1 cellular context compared by ENCODE assay signal in the genomic region with DNA sequence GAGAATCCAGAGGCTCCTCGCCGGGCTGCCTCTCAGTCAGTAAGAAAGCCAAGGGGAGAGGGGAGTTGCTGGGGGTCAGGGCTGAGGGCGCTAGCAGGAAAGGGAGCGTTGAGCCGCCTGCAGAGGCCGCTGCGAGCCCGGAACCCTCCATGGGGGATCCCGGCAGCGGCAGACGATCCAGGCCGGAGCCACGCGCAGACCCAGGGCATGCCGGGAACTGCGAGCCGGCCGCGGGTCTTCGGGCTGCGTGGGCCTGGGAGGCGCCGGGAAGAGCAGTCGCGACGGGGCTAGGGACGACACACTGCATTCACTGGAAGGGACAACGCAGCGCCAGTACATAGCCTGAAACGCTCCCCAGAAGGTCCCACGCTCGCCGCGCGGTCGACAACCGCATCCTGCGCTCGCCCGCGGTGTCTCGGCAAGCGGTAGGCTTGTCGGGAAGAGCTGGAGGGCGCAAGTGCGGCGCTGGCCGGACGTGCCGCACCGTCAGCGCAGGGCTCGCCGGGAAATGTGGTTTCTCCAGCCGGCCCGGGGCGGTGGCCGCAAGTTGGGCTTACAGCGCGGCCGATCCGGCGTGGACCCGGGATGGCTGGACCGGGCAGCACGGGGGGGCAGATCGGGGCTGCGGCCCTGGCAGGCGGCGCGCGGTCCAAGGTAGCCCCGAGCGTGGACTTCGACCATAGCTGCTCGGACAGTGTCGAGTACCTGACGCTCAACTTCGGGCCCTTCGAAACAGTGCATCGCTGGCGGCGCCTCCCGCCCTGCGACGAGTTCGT.
A peak's percentile ranks its signal among the peaks of the same experiment; 100 is the strongest.
TF ChIP-seq lines count a peak whose summit lies in the region.

LZTR1 (plus strand) TSS at position 511 of the 776 bp plus-strand sequence; CDS start at position 586, 75 bp downstream.

TF ChIP-seq in HepG2, 621 proteins besides CTCF, POLR2A, EP300 and RAD21 (continues in another document):
- peak; percentile 66; the same call in 1 of the 2 replicates for TF ChIP-seq AHDC1 (CRISPR knock-in tag; IDR thresholded peaks at IDR 0.05; ENCODE audit: borderline replicate concordance)
- no peak for TF ChIP-seq FOXA1 (IDR thresholded peaks at IDR 0.05)
- 0 out of 2 replicates have a peak, but pooled peaks have one; percentile 34 for TF ChIP-seq FOXA1 (CRISPR knock-in tag; IDR thresholded peaks at IDR 0.05)
- TF ChIP-seq ZFYVE20 (CRISPR knock-in tag; IDR thresholded peaks at IDR 0.05; ENCODE audit: borderline replicate concordance, low read depth) = no peak; the same call in 1 of the 2 replicates
- peak; percentile 100 for TF ChIP-seq ZNF687 (CRISPR knock-in tag; IDR thresholded peaks at IDR 0.05)
- peak; percentile 88 for TF ChIP-seq TEAD3 (CRISPR knock-in tag; optimal IDR thresholded peaks at IDR 0.05; ENCODE audit: borderline replicate concordance)
- peak; percentile 87 for TF ChIP-seq ATF7-NPFF (CRISPR knock-in tag; IDR thresholded peaks at IDR 0.05; ENCODE audit: low read depth)
- TF ChIP-seq MLLT10 (CRISPR knock-in tag; IDR thresholded peaks at IDR 0.05) = 0 out of 2 replicates have a peak, but pooled peaks have one; percentile 79
- TF ChIP-seq NR2F6 (IDR thresholded peaks at IDR 0.05) = no peak
- TF ChIP-seq NR2F6 (CRISPR knock-in tag; IDR thresholded peaks at IDR 0.05) = peak; percentile 55; the same call in 1 of the 2 replicates
- TF ChIP-seq SNAPC2 (CRISPR knock-in tag; IDR thresholded peaks at IDR 0.05) = peak; percentile 97
- TF ChIP-seq THAP11 (CRISPR knock-in tag; IDR thresholded peaks at IDR 0.05) = peak; percentile 99
- no peak for TF ChIP-seq RELA (CRISPR knock-in tag; IDR thresholded peaks at IDR 0.05)
- peak; percentile 87 for TF ChIP-seq YEATS2 (CRISPR knock-in tag; IDR thresholded peaks at IDR 0.05; ENCODE audit: borderline replicate concordance)
- no peak for TF ChIP-seq CHCHD3 (CRISPR knock-in tag; IDR thresholded peaks at IDR 0.05)
- TF ChIP-seq DNMT3B (CRISPR knock-in tag; conservative IDR thresholded peaks at IDR 0.05) = no peak
- TF ChIP-seq XRCC5 (optimal IDR thresholded peaks at IDR 0.05; ENCODE audit: low read length) = peak; percentile 69
- TF ChIP-seq, protein P1, sequence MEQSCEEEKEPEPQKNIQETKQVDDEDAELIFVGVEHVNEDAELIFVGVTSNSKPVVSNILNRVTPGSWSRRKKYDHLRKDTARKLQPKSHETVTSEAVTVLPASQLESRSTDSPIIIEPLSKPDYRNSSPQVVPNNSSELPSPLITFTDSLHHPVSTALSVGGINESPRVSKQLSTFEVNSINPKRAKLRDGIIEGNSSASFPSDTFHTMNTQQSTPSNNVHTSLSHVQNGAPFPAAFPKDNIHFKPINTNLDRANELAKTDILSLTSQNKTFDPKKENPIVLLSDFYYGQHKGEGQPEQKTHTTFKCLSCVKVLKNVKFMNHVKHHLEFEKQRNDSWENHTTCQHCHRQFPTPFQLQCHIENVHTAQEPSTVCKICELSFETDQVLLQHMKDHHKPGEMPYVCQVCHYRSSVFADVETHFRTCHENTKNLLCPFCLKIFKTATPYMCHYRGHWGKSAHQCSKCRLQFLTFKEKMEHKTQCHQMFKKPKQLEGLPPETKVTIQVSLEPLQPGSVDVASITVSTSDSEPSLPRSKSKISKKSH (CRISPR knock-in tag; IDR thresholded peaks at IDR 0.05; ENCODE audit: borderline replicate concordance) = peak; percentile 80; the same call in 1 of the 2 replicates
- no peak for TF ChIP-seq TRIM24 (CRISPR knock-in tag; IDR thresholded peaks at IDR 0.05)
- TF ChIP-seq ZNF75D (CRISPR knock-in tag; IDR thresholded peaks at IDR 0.05; ENCODE audit: borderline replicate concordance) = no peak
- TF ChIP-seq, protein P2, sequence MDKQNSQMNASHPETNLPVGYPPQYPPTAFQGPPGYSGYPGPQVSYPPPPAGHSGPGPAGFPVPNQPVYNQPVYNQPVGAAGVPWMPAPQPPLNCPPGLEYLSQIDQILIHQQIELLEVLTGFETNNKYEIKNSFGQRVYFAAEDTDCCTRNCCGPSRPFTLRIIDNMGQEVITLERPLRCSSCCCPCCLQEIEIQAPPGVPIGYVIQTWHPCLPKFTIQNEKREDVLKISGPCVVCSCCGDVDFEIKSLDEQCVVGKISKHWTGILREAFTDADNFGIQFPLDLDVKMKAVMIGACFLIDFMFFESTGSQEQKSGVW (CRISPR knock-in tag; IDR thresholded peaks at IDR 0.05; ENCODE audit: borderline replicate concordance) = no peak
- TF ChIP-seq RAD51 (IDR thresholded peaks at IDR 0.05; ENCODE audit: borderline replicate concordance) = no peak
- TF ChIP-seq SIX4 (CRISPR knock-in tag; IDR thresholded peaks at IDR 0.05) = no peak
- peak; percentile 94 for TF ChIP-seq ZSCAN31 (CRISPR knock-in tag; IDR thresholded peaks at IDR 0.05; ENCODE audit: low read depth)
- TF ChIP-seq MAF1 (CRISPR knock-in tag; IDR thresholded peaks at IDR 0.05; ENCODE audit: borderline replicate concordance) = peak; percentile 93
- TF ChIP-seq, protein P3, sequence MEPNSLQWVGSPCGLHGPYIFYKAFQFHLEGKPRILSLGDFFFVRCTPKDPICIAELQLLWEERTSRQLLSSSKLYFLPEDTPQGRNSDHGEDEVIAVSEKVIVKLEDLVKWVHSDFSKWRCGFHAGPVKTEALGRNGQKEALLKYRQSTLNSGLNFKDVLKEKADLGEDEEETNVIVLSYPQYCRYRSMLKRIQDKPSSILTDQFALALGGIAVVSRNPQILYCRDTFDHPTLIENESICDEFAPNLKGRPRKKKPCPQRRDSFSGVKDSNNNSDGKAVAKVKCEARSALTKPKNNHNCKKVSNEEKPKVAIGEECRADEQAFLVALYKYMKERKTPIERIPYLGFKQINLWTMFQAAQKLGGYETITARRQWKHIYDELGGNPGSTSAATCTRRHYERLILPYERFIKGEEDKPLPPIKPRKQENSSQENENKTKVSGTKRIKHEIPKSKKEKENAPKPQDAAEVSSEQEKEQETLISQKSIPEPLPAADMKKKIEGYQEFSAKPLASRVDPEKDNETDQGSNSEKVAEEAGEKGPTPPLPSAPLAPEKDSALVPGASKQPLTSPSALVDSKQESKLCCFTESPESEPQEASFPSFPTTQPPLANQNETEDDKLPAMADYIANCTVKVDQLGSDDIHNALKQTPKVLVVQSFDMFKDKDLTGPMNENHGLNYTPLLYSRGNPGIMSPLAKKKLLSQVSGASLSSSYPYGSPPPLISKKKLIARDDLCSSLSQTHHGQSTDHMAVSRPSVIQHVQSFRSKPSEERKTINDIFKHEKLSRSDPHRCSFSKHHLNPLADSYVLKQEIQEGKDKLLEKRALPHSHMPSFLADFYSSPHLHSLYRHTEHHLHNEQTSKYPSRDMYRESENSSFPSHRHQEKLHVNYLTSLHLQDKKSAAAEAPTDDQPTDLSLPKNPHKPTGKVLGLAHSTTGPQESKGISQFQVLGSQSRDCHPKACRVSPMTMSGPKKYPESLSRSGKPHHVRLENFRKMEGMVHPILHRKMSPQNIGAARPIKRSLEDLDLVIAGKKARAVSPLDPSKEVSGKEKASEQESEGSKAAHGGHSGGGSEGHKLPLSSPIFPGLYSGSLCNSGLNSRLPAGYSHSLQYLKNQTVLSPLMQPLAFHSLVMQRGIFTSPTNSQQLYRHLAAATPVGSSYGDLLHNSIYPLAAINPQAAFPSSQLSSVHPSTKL (CRISPR knock-in tag; IDR thresholded peaks at IDR 0.05) = no peak
- TF ChIP-seq, protein P4, sequence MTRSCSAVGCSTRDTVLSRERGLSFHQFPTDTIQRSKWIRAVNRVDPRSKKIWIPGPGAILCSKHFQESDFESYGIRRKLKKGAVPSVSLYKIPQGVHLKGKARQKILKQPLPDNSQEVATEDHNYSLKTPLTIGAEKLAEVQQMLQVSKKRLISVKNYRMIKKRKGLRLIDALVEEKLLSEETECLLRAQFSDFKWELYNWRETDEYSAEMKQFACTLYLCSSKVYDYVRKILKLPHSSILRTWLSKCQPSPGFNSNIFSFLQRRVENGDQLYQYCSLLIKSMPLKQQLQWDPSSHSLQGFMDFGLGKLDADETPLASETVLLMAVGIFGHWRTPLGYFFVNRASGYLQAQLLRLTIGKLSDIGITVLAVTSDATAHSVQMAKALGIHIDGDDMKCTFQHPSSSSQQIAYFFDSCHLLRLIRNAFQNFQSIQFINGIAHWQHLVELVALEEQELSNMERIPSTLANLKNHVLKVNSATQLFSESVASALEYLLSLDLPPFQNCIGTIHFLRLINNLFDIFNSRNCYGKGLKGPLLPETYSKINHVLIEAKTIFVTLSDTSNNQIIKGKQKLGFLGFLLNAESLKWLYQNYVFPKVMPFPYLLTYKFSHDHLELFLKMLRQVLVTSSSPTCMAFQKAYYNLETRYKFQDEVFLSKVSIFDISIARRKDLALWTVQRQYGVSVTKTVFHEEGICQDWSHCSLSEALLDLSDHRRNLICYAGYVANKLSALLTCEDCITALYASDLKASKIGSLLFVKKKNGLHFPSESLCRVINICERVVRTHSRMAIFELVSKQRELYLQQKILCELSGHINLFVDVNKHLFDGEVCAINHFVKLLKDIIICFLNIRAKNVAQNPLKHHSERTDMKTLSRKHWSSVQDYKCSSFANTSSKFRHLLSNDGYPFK (CRISPR knock-in tag; IDR thresholded peaks at IDR 0.05; ENCODE audit: borderline replicate concordance) = peak; percentile 87; the same call in 1 of the 2 replicates
- peak; percentile 92 for TF ChIP-seq ZNF503 (CRISPR knock-in tag; IDR thresholded peaks at IDR 0.05)
- TF ChIP-seq SP1 (IDR thresholded peaks at IDR 0.05) = no peak
- peak; percentile 52; the same call in 1 of the 2 replicates for TF ChIP-seq SP1 (CRISPR knock-in tag; IDR thresholded peaks at IDR 0.05)
- TF ChIP-seq PTBP1 (IDR thresholded peaks at IDR 0.05; ENCODE audit: low read depth, low read length, poor library complexity, severe bottlenecking) = peak; percentile 39
- peak; percentile 70 for TF ChIP-seq ZNF263 (CRISPR knock-in tag; IDR thresholded peaks at IDR 0.05)
- no peak for TF ChIP-seq U2AF2 (IDR thresholded peaks at IDR 0.05; ENCODE audit: low read depth, low read length)
